16 cellular contexts compared by ENCODE assay signal in genomic region chr1:229893762-229894444, GRCh38.
DNase-seq lines count a peak whose midpoint lies in the region; FAIRE-seq and TF ChIP-seq lines count a peak whose summit lies in the region.
"Had no signal": no experiment of that assay in that cellular context is flagged by ENCODE, and none has a peak within 500 bp of the region (broad histone marks: within the 10 kb centered on the region; RNA-seq: fewer than 3 reads in every experiment).

No MANE protein-coding gene starts in this region.

- FAIRE-seq in keratinocyte (lab: Jason Lieb, UNC), result peak; percentile 66
- FAIRE-seq: GM12878, HTR-8/SVneo had no signal

- H3K9me1 ChIP-seq in keratinocyte (ENCODE audit: control insufficient read depth, extremely low read depth, insufficient read depth, low read length), result peaks cover 6% of the 10 kb centered on the region

- no peaks in the 10 kb centered on the region for H3K9me3 Mint-ChIP-seq in activated naive CD8-positive, alpha-beta T cell treated with anti-CD3 and anti-CD28 coated beads for 36 hours
- H3K9me3 Mint-ChIP-seq: activated naive CD4-positive, alpha-beta T cell treated with anti-CD3 and anti-CD28 coated beads, Interleukin-2, amount 10 ng/mL, durations not matched to agents 7 days and 5 days; natural killer cell had no signal

- no peaks in the 10 kb centered on the region for H3K79me2 ChIP-seq in keratinocyte (ENCODE audit: control insufficient read depth, insufficient read depth, low read length)

- no peak overlapping the region for H2AFZ ChIP-seq in keratinocyte (ENCODE audit: control insufficient read depth, low read length)

- no peaks in the 10 kb centered on the region for H3K36me3 Mint-ChIP-seq in activated naive CD8-positive, alpha-beta T cell treated with anti-CD3 and anti-CD28 coated beads for 36 hours
- H3K36me3 Mint-ChIP-seq: activated naive CD4-positive, alpha-beta T cell treated with anti-CD3 and anti-CD28 coated beads, Interleukin-2, amount 10 ng/mL, durations not matched to agents 7 days and 5 days; brain; natural killer cell had no signal

- TF ChIP-seq CTCF in keratinocyte (optimal IDR thresholded peaks at IDR 0.05 in 1 of 3, IDR thresholded peaks at IDR 0.05 in 1 of 3, conservative IDR thresholded peaks at IDR 0.05 in 1 of 3; ENCODE audit: extremely low read depth in 1 of 3, insufficient read depth in 2 of 3, low read length in 3 of 3), result no peak

- H4K20me1 ChIP-seq in keratinocyte (ENCODE audit: control insufficient read depth, extremely low read depth, insufficient read depth, low read length), result no peaks in the 10 kb centered on the region

- H3K27ac Mint-ChIP-seq in activated naive CD8-positive, alpha-beta T cell treated with anti-CD3 and anti-CD28 coated beads for 36 hours, result no peak overlapping the region
- H3K27ac Mint-ChIP-seq: activated naive CD4-positive, alpha-beta T cell treated with anti-CD3 and anti-CD28 coated beads, Interleukin-2, amount 10 ng/mL, durations not matched to agents 7 days and 5 days; natural killer cell; progenitor cell of endocrine pancreas had no signal

- H3K4me3 ChIP-seq in SK-N-MC, result peak overlapping the region; percentile 58
- H3K4me3 ChIP-seq in keratinocyte (ENCODE audit: control insufficient read depth in 2 of 3, extremely low read depth in 1 of 3, insufficient read depth in 2 of 3, low read depth in 1 of 3, low read length in 3 of 3), result no peak overlapping the region
- H3K4me3 ChIP-seq: GM12878 had no signal

- peaks cover 37% of the 10 kb centered on the region for H3K27me3 Mint-ChIP-seq in activated naive CD8-positive, alpha-beta T cell treated with anti-CD3 and anti-CD28 coated beads for 36 hours

- DNase-seq in DMS79 (lab: John Stamatoyannopoulos, UW), result peak; percentile 22
- DNase-seq in M059J (ENCODE audit: low read depth), result peak; percentile 99
- DNase-seq in SK-N-MC (ENCODE audit: low read depth, low spot score), result peak; percentile 93
- DNase-seq in keratinocyte (ENCODE audit: low read depth, low spot score), result peak; percentile 25
- DNase-seq in activated naive CD8-positive, alpha-beta T cell treated with anti-CD3 and anti-CD28 coated beads for 36 hours, result no peak
- DNase-seq in medulla oblongata (ENCODE audit: extremely low spot score), result no peak
- DNase-seq in SIG-M5 (lab: John Stamatoyannopoulos, UW), result no peak
- DNase-seq in activated CD4-positive, alpha-beta T cell treated with anti-CD3 and anti-CD28 coated beads, Interleukin-2, amount 50 U/mL, for 48 hours, result no peak
- DNase-seq: activated naive CD4-positive, alpha-beta T cell treated with anti-CD3 and anti-CD28 coated beads, Interleukin-2, amount 10 ng/mL, durations not matched to agents 7 days and 5 days; MM.1S; natural killer cell; SW 1271 had no signal

- peak overlapping the region; percentile 44 for H3K4me2 ChIP-seq in keratinocyte (ENCODE audit: control insufficient read depth, extremely low read depth, insufficient read depth, low read depth, low read length)

- H3K27me3 ChIP-seq in keratinocyte (ENCODE audit: control insufficient read depth, extremely low read depth, insufficient read depth, low read length), result no peaks in the 10 kb centered on the region

- H3K9me3 ChIP-seq in SK-N-MC (ENCODE audit: low read depth, low read length), result no peaks in the 10 kb centered on the region
- no peaks in the 10 kb centered on the region for H3K9me3 ChIP-seq in keratinocyte (ENCODE audit: control insufficient read depth, low read depth, low read length)

- no peaks in the 10 kb centered on the region for H3K4me1 Mint-ChIP-seq in activated naive CD8-positive, alpha-beta T cell treated with anti-CD3 and anti-CD28 coated beads for 36 hours
- H3K4me1 Mint-ChIP-seq: activated naive CD4-positive, alpha-beta T cell treated with anti-CD3 and anti-CD28 coated beads, Interleukin-2, amount 10 ng/mL, durations not matched to agents 7 days and 5 days; natural killer cell had no signal

- H3K4me1 ChIP-seq in keratinocyte (ENCODE audit: control insufficient read depth, extremely low read depth, insufficient read depth, low read length), result peaks cover 30% of the 10 kb centered on the region

- H3K9ac ChIP-seq in SK-N-MC (ENCODE audit: insufficient read length) (no peak overlapping the region), keratinocyte (ENCODE audit: control insufficient read depth, extremely low read depth, insufficient read depth, low read length) (no peak overlapping the region)

- H3K36me3 ChIP-seq in SK-N-MC (ENCODE audit: insufficient read depth, low read length) (no peaks in the 10 kb centered on the region), keratinocyte (ENCODE audit: control insufficient read depth in 2 of 2, extremely low read depth in 1 of 2, insufficient read depth in 2 of 2, low read length in 2 of 2) (no peaks in the 10 kb centered on the region)

- no peak overlapping the region for H3K4me3 Mint-ChIP-seq in activated naive CD8-positive, alpha-beta T cell treated with anti-CD3 and anti-CD28 coated beads for 36 hours
- H3K4me3 Mint-ChIP-seq: activated naive CD4-positive, alpha-beta T cell treated with anti-CD3 and anti-CD28 coated beads, Interleukin-2, amount 10 ng/mL, durations not matched to agents 7 days and 5 days; brain; natural killer cell had no signal

- no peak overlapping the region for H3K27ac ChIP-seq in SK-N-MC
- no peak overlapping the region for H3K27ac ChIP-seq in keratinocyte (ENCODE audit: control insufficient read depth, insufficient read depth, low read length)

- dilution Hi-C loops in keratinocyte (cut with MboI; ENCODE audit: extremely low pct_ligation_motif_present, low sequenced_read_pairs), result no loop called here

Comparison
In these comparisons a context has a peak if more than half of its experiments do, and no peak if none do; other contexts are left out.
1. DNase-seq: peak in DMS79 (single experiment), M059J (single experiment), SK-N-MC (single experiment) and keratinocyte (single experiment); none in activated naive CD8-positive, alpha-beta T cell treated with anti-CD3 and anti-CD28 coated beads for 36 hours (single experiment), medulla oblongata (single experiment), SIG-M5 (single experiment) and activated CD4-positive, alpha-beta T cell treated with anti-CD3 and anti-CD28 coated beads, Interleukin-2, amount 50 U/mL, for 48 hours (0 of 2).